Comparison of ENCODE assay signal across 10 cellular contexts in genomic region chr22:19884954-19885751, GRCh38. TPM values are rescaled to one million over a fixed set of nuclear protein-coding genes. Genes with fewer than 3 reads are reported as not detected.
A peak's percentile ranks its signal among the peaks of the same experiment; 100 is the strongest.
DNase-seq lines count a peak whose midpoint lies in the region; ATAC-seq and TF ChIP-seq lines count a peak whose summit lies in the region.
"Had no signal": no experiment of that assay in that cellular context is flagged by ENCODE, and none has a peak within 500 bp of the region (broad histone marks: within the 10 kb centered on the region; RNA-seq: fewer than 3 reads in every experiment).

No MANE protein-coding gene starts in this region.

- H3K27me3 Mint-ChIP-seq in activated CD8-positive, alpha-beta T cell treated with anti-CD3 and anti-CD28 coated beads for 36 hours: no peaks in the 10 kb centered on the region
- H3K27me3 Mint-ChIP-seq in activated CD8-positive, alpha-beta T cell treated with anti-CD3 and anti-CD28 coated beads, Interleukin-2, amount 10 ng/mL, durations not matched to agents 7 days and 5 days (ENCODE audit: low read depth): no peaks in the 10 kb centered on the region
- H3K27me3 Mint-ChIP-seq in activated naive CD8-positive, alpha-beta T cell treated with anti-CD3 and anti-CD28 coated beads, Interleukin-2, amount 50 U/mL, for 24 hours: no peaks in the 10 kb centered on the region
- H3K27me3 Mint-ChIP-seq in osteocyte (ENCODE audit: unreplicated experiment): no peaks in the 10 kb centered on the region

- intact Hi-C loops in activated CD8-positive, alpha-beta T cell treated with anti-CD3 and anti-CD28 coated beads for 36 hours (cut with micrococcal nuclease): no loop called here

- POLR2A ChIA-PET in activated CD8-positive, alpha-beta T cell treated with anti-CD3 and anti-CD28 coated beads for 36 hours (lab: Charles Lee): interaction anchor here (0.7 to 1.8 kb wide), 4 partner anchors 11 to 30 kb away, joined by 3 to 7 read pairs (median 4); no protein-coding TSS in a partner anchor
- POLR2A ChIA-PET in activated CD8-positive, alpha-beta T cell treated with anti-CD3 and anti-CD28 coated beads, Interleukin-2, amount 10 ng/mL, durations not matched to agents 7 days and 5 days (lab: Charles Lee): no interaction called here

- H3K4me3 Mint-ChIP-seq in activated CD8-positive, alpha-beta T cell treated with anti-CD3 and anti-CD28 coated beads for 36 hours: peak overlapping the region; percentile 17
- H3K4me3 Mint-ChIP-seq in activated CD8-positive, alpha-beta T cell treated with anti-CD3 and anti-CD28 coated beads, Interleukin-2, amount 10 ng/mL, durations not matched to agents 7 days and 5 days: no peak overlapping the region
- H3K4me3 Mint-ChIP-seq in activated naive CD8-positive, alpha-beta T cell treated with anti-CD3 and anti-CD28 coated beads, Interleukin-2, amount 50 U/mL, for 24 hours: no peak overlapping the region
- H3K4me3 Mint-ChIP-seq in osteocyte (ENCODE audit: unreplicated experiment): no peak overlapping the region
- H3K4me3 Mint-ChIP-seq: neural crest cell had no signal

- peaks cover 33% of the 10 kb centered on the region for H3K4me1 Mint-ChIP-seq in activated CD8-positive, alpha-beta T cell treated with anti-CD3 and anti-CD28 coated beads for 36 hours (ENCODE audit: low read depth)
- peaks cover 25% of the 10 kb centered on the region for H3K4me1 Mint-ChIP-seq in activated CD8-positive, alpha-beta T cell treated with anti-CD3 and anti-CD28 coated beads, Interleukin-2, amount 10 ng/mL, durations not matched to agents 7 days and 5 days (ENCODE audit: low read depth)
- peaks cover 30% of the 10 kb centered on the region for H3K4me1 Mint-ChIP-seq in activated naive CD8-positive, alpha-beta T cell treated with anti-CD3 and anti-CD28 coated beads, Interleukin-2, amount 50 U/mL, for 24 hours
- H3K4me1 Mint-ChIP-seq in osteocyte (ENCODE audit: unreplicated experiment): peaks cover 43% of the 10 kb centered on the region

- CTCF ChIA-PET in activated CD8-positive, alpha-beta T cell treated with anti-CD3 and anti-CD28 coated beads for 36 hours (lab: Charles Lee): interaction anchor here (1.1 to 4.6 kb wide), 6 partner anchors 10 to 154 kb away, joined by 3 to 26 read pairs (median 6); no protein-coding TSS in a partner anchor
- CTCF ChIA-PET in activated CD8-positive, alpha-beta T cell treated with anti-CD3 and anti-CD28 coated beads, Interleukin-2, amount 10 ng/mL, durations not matched to agents 7 days and 5 days (lab: Charles Lee): no interaction called here

- no peaks in the 10 kb centered on the region for H3K9me3 Mint-ChIP-seq in activated CD8-positive, alpha-beta T cell treated with anti-CD3 and anti-CD28 coated beads for 36 hours
- no peaks in the 10 kb centered on the region for H3K9me3 Mint-ChIP-seq in activated CD8-positive, alpha-beta T cell treated with anti-CD3 and anti-CD28 coated beads, Interleukin-2, amount 10 ng/mL, durations not matched to agents 7 days and 5 days (ENCODE audit: insufficient read depth)
- no peaks in the 10 kb centered on the region for H3K9me3 Mint-ChIP-seq in activated naive CD8-positive, alpha-beta T cell treated with anti-CD3 and anti-CD28 coated beads, Interleukin-2, amount 50 U/mL, for 24 hours
- no peaks in the 10 kb centered on the region for H3K9me3 Mint-ChIP-seq in osteocyte (ENCODE audit: unreplicated experiment)
- H3K9me3 Mint-ChIP-seq: neural crest cell had no signal

- DNase-seq in activated CD8-positive, alpha-beta T cell treated with anti-CD3 and anti-CD28 coated beads for 36 hours: peak; percentile 2
- no peak for DNase-seq in activated CD8-positive, alpha-beta T cell treated with anti-CD3 and anti-CD28 coated beads, Interleukin-2, amount 10 ng/mL, durations not matched to agents 7 days and 5 days
- DNase-seq in Daoy (ENCODE audit: low read depth) (peak; percentile 4), osteocyte (ENCODE audit: extremely low spot score, unreplicated experiment) (no peak), kidney tubule cell (ENCODE audit: low spot score) (no peak)
- no peak for DNase-seq in activated naive CD8-positive, alpha-beta T cell treated with anti-CD3 and anti-CD28 coated beads, Interleukin-2, amount 50 U/mL, for 24 hours
- DNase-seq in stimulated activated CD8-positive, alpha-beta memory T cell treated with anti-CD3 and anti-CD28 coated beads, Interleukin-4, amount 100 ng/mL, for 48 hours: no peak

- ATAC-seq in activated CD8-positive, alpha-beta T cell treated with anti-CD3 and anti-CD28 coated beads for 36 hours: no peak
- ATAC-seq in activated CD8-positive, alpha-beta T cell treated with anti-CD3 and anti-CD28 coated beads, Interleukin-2, amount 10 ng/mL, durations not matched to agents 7 days and 5 days: no peak
- ATAC-seq in activated naive CD8-positive, alpha-beta T cell treated with anti-CD3 and anti-CD28 coated beads, Interleukin-2, amount 50 U/mL, for 24 hours: no peak
- no peak for ATAC-seq in GM19463 (IDR thresholded peaks at IDR 0.05; ENCODE audit: unreplicated experiment)
- ATAC-seq: A549 had no signal

- TF ChIP-seq CTCF in activated CD8-positive, alpha-beta T cell treated with anti-CD3 and anti-CD28 coated beads for 36 hours (IDR thresholded peaks at IDR 0.05): no peak
- TF ChIP-seq CTCF in osteocyte (IDR thresholded peaks at IDR 0.05): no peak

- peak overlapping the region; percentile 70 for H3K27ac Mint-ChIP-seq in activated CD8-positive, alpha-beta T cell treated with anti-CD3 and anti-CD28 coated beads for 36 hours
- H3K27ac Mint-ChIP-seq in activated CD8-positive, alpha-beta T cell treated with anti-CD3 and anti-CD28 coated beads, Interleukin-2, amount 10 ng/mL, durations not matched to agents 7 days and 5 days: no peak overlapping the region
- H3K27ac Mint-ChIP-seq in activated naive CD8-positive, alpha-beta T cell treated with anti-CD3 and anti-CD28 coated beads, Interleukin-2, amount 50 U/mL, for 24 hours: peak overlapping the region; percentile 19
- H3K27ac Mint-ChIP-seq in osteocyte (ENCODE audit: unreplicated experiment): peak overlapping the region; percentile 17

- H3K36me3 Mint-ChIP-seq in activated CD8-positive, alpha-beta T cell treated with anti-CD3 and anti-CD28 coated beads for 36 hours (ENCODE audit: low read depth): peaks cover 2% of the 10 kb centered on the region
- no peaks in the 10 kb centered on the region for H3K36me3 Mint-ChIP-seq in activated CD8-positive, alpha-beta T cell treated with anti-CD3 and anti-CD28 coated beads, Interleukin-2, amount 10 ng/mL, durations not matched to agents 7 days and 5 days (ENCODE audit: low read depth)
- no peaks in the 10 kb centered on the region for H3K36me3 Mint-ChIP-seq in activated naive CD8-positive, alpha-beta T cell treated with anti-CD3 and anti-CD28 coated beads, Interleukin-2, amount 50 U/mL, for 24 hours (ENCODE audit: low read depth)
- H3K36me3 Mint-ChIP-seq in osteocyte (ENCODE audit: unreplicated experiment): no peaks in the 10 kb centered on the region

RNA-seq across cellular contexts. Expression of gene GNB1L, which starts 30.5 kb away (rescaled TPM):
- 10 to 100 TPM; 16.2 to 17.4 TPM for total RNA-seq in activated CD8-positive, alpha-beta T cell treated with anti-CD3 and anti-CD28 coated beads for 36 hours
- 10 to 100 TPM in 1 of 2 experiments, 1 to 10 TPM in 1; 9.7 to 10.3 TPM for total RNA-seq in activated CD8-positive, alpha-beta T cell treated with anti-CD3 and anti-CD28 coated beads, Interleukin-2, amount 10 ng/mL, durations not matched to agents 7 days and 5 days
- total RNA-seq in Daoy (2014; rRNA removed; shearing (Covaris generic)): 16.1 and 17.0 TPM in 2 replicates
- 6.0 and 6.1 TPM in 2 replicates for total RNA-seq in osteocyte

RNA-seq across cellular contexts. Expression of gene RTL10, which starts 30.5 kb away (rescaled TPM):
- total RNA-seq in activated CD8-positive, alpha-beta T cell treated with anti-CD3 and anti-CD28 coated beads for 36 hours: 10 to 100 TPM; 14.7 to 17.4 TPM
- total RNA-seq in activated CD8-positive, alpha-beta T cell treated with anti-CD3 and anti-CD28 coated beads, Interleukin-2, amount 10 ng/mL, durations not matched to agents 7 days and 5 days: 10 to 100 TPM; 16.1 to 17.0 TPM
- 8.2 and 11.2 TPM in 2 replicates for total RNA-seq in Daoy (2014; rRNA removed; shearing (Covaris generic))
- total RNA-seq in osteocyte: 28.5 and 30.4 TPM in 2 replicates

RNA-seq across cellular contexts. Expression of gene COMT, which starts 56.4 kb away (rescaled TPM):
- total RNA-seq in activated CD8-positive, alpha-beta T cell treated with anti-CD3 and anti-CD28 coated beads for 36 hours: 10 to 100 TPM; 70.7 to 74.5 TPM
- 10 to 100 TPM; 92.8 to 97.1 TPM for total RNA-seq in activated CD8-positive, alpha-beta T cell treated with anti-CD3 and anti-CD28 coated beads, Interleukin-2, amount 10 ng/mL, durations not matched to agents 7 days and 5 days
- 128 and 166 TPM in 2 replicates for total RNA-seq in Daoy (2014; rRNA removed; shearing (Covaris generic))
- 92.1 and 94.1 TPM in 2 replicates for total RNA-seq in osteocyte

RNA-seq across cellular contexts. Expression of gene TXNRD2, which starts 56.5 kb away (rescaled TPM):
- total RNA-seq in activated CD8-positive, alpha-beta T cell treated with anti-CD3 and anti-CD28 coated beads for 36 hours: 10 to 100 TPM; 18.0 to 18.5 TPM
- total RNA-seq in activated CD8-positive, alpha-beta T cell treated with anti-CD3 and anti-CD28 coated beads, Interleukin-2, amount 10 ng/mL, durations not matched to agents 7 days and 5 days: 10 to 100 TPM; 16.1 to 19.3 TPM
- 31.9 and 40.2 TPM in 2 replicates for total RNA-seq in Daoy (2014; rRNA removed; shearing (Covaris generic))
- total RNA-seq in osteocyte: 12.6 and 13.1 TPM in 2 replicates

Comparison
In these comparisons a context has a peak if more than half of its experiments do, and no peak if none do; other contexts are left out.
1. DNase-seq: peak in activated CD8-positive, alpha-beta T cell treated with anti-CD3 and anti-CD28 coated beads for 36 hours (single experiment) and Daoy (single experiment); none in activated CD8-positive, alpha-beta T cell treated with anti-CD3 and anti-CD28 coated beads, Interleukin-2, amount 10 ng/mL, durations not matched to agents 7 days and 5 days (single experiment), activated naive CD8-positive, alpha-beta T cell treated with anti-CD3 and anti-CD28 coated beads, Interleukin-2, amount 50 U/mL, for 24 hours (single experiment), osteocyte (single experiment), kidney tubule cell (single experiment) and stimulated activated CD8-positive, alpha-beta memory T cell treated with anti-CD3 and anti-CD28 coated beads, Interleukin-4, amount 100 ng/mL, for 48 hours (single experiment).